In the genomic region with DNA sequence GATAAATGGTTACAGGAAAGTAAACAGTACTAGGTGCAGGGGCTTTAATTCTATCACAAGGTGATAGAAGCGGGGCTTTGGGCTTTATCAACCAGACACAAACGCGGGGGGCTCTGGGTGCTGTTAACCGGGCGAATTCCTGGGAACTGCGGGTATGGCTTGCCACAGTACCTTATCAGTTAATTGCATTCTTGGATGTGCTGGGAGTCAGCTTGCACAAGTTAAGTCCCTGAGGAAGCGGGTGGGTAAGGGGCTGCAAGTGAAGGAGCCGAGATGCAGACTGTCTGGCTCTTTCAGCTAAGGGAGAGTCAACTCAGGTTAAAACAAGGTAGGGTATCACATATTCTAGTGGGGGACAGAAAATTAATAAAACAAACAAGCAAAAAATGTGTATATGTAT, we compare ENCODE assay signal across 9 cellular contexts. TPM values are rescaled to one million over a fixed set of nuclear protein-coding genes. Genes with fewer than 3 reads are reported as not detected.
DNase-seq lines count a peak whose midpoint lies in the region; ATAC-seq and TF ChIP-seq lines count a peak whose summit lies in the region.
"Had no signal": no experiment of that assay in that cellular context is flagged by ENCODE, and none has a peak within 500 bp of the region (broad histone marks: within the 10 kb centered on the region; RNA-seq: fewer than 3 reads in every experiment).

No MANE protein-coding gene starts in this region.

- H3K9me3 ChIP-seq in left lung: no peaks in the 10 kb centered on the region
- no peaks in the 10 kb centered on the region for H3K9me3 ChIP-seq in stomach

- H3K36me3 ChIP-seq in left lung (no peaks in the 10 kb centered on the region), stomach (peaks cover 0 to 19% (median 0%) of the 10 kb centered on the region in 4 donors)

- peak overlapping the region; percentile 99 for H3K27ac Mint-ChIP-seq in activated naive CD4-positive, alpha-beta T cell treated with anti-CD3 and anti-CD28 coated beads, Interleukin-2, amount 50 U/mL, for 72 hours

- ATAC-seq in activated naive CD4-positive, alpha-beta T cell treated with anti-CD3 and anti-CD28 coated beads, Interleukin-2, amount 50 U/mL, for 72 hours: peak; percentile 3 to 17
- ATAC-seq in left lung (peak; percentile 10), GM19463 (IDR thresholded peaks at IDR 0.05; ENCODE audit: unreplicated experiment) (no peak)

- peak overlapping the region; percentile 40 for H3K4me3 ChIP-seq in HL-60 (replicated peaks; ENCODE audit: insufficient read depth, low read length)
- H3K4me3 ChIP-seq in left lung: peak overlapping the region; percentile 42 to 66
- peak overlapping the region; percentile 48 to 57 (median 53) for H3K4me3 ChIP-seq in stomach

- TF ChIP-seq CTCF in HL-60 (IDR thresholded peaks at IDR 0.05; ENCODE audit: insufficient read depth, low read length) (no peak), left lung (IDR thresholded peaks at IDR 0.05) (no peak), stomach (IDR thresholded peaks at IDR 0.05) (no peak)

- peaks cover 26 to 33% of the 10 kb centered on the region in 2 donors for H3K36me3 Mint-ChIP-seq in activated naive CD4-positive, alpha-beta T cell treated with anti-CD3 and anti-CD28 coated beads, Interleukin-2, amount 50 U/mL, for 72 hours

- intact Hi-C loops in left lung (cut with DNase I) (no loop called here), stomach (cut with DNase I; ENCODE audit: low total_unique reads) (no loop called here)

- peaks cover 10% of the 10 kb centered on the region for H3K27me3 ChIP-seq in HL-60 (ENCODE audit: insufficient read depth, poor library complexity, severe bottlenecking)
- no peaks in the 10 kb centered on the region for H3K27me3 ChIP-seq in left lung
- no peaks in the 10 kb centered on the region for H3K27me3 ChIP-seq in stomach

- H3K27ac ChIP-seq in HL-60 (replicated peaks) (no peak overlapping the region), left lung (peak overlapping the region; percentile 80 to 85), stomach (peak overlapping the region in 4 of 5 donors; percentile 68 to 86 (median 82))
- H3K27ac ChIP-seq: KMS-11 had no signal

- WGBS in stomach, 5 donors: 1 to 7% (median 4%) methylated on average over 8 of the region's 8 CpGs

- DNase-seq in HL-60 (ENCODE audit: low read depth in 1 of 2, low spot score in 1 of 2) (no peak), left lung (no peak), stomach (no peak), NCI-H446 treated with DMSO at 0.1 percent for 48 hours (lab: John Stamatoyannopoulos, UW) (no peak), ureter (ENCODE audit: low spot score) (no peak)
- no peak for DNase-seq in activated naive CD4-positive, alpha-beta T cell treated with anti-CD3 and anti-CD28 coated beads, Interleukin-2, amount 50 U/mL, for 72 hours (ENCODE audit: low spot score in 2 of 2)

- no peak for TF ChIP-seq POLR2A in stomach (IDR thresholded peaks at IDR 0.05)

- no peaks in the 10 kb centered on the region for H3K9me3 Mint-ChIP-seq in activated naive CD4-positive, alpha-beta T cell treated with anti-CD3 and anti-CD28 coated beads, Interleukin-2, amount 50 U/mL, for 72 hours

- H3K4me1 ChIP-seq in left lung (peaks cover 0 to 50% of the 10 kb centered on the region in 2 donors), stomach (peaks cover 0 to 72% (median 20%) of the 10 kb centered on the region in 4 donors)

- no peak for TF ChIP-seq EP300 in stomach (IDR thresholded peaks at IDR 0.05)

RNA-seq across cellular contexts. Expression of a gene that starts 0.7 kb away (rescaled TPM):
- 10 to 100 TPM; 32.5 to 37.2 TPM for total RNA-seq in activated naive CD4-positive, alpha-beta T cell treated with anti-CD3 and anti-CD28 coated beads, Interleukin-2, amount 50 U/mL, for 72 hours
- total RNA-seq in left lung: 10 to 100 TPM; 13.4 to 30.3 TPM
- 10 to 100 TPM in 1 of 5 donors, 1 to 10 TPM in 4; 1.8 to 10.5 (median 7.2) TPM for total RNA-seq in stomach
- 10 to 100 TPM in 2 of 3 donors, 1 to 10 TPM in 1; 4.7 to 17.1 (median 13.3) TPM for polyA plus RNA-seq in stomach
- total RNA-seq in ureter: 13.6 TPM

RNA-seq across cellular contexts. Expression of a gene that starts 22.3 kb away (rescaled TPM):
- total RNA-seq in activated naive CD4-positive, alpha-beta T cell treated with anti-CD3 and anti-CD28 coated beads, Interleukin-2, amount 50 U/mL, for 72 hours: not detected
- total RNA-seq in left lung (under 1 TPM in 1 of 2 donors, not detected in 1; 0.09 TPM), stomach (not detected), ureter (not detected)
- polyA plus RNA-seq in stomach: not detected
- total RNA-seq: glomerular endothelial cell had no signal
